ENCODE assay signal across 32 cellular contexts in genomic region chr13:40057228-40057627, GRCh38.
"Had no signal": no experiment of that assay in that cellular context is flagged by ENCODE, and none has a peak within 500 bp of the region (broad histone marks: within the 10 kb centered on the region; RNA-seq: fewer than 3 reads in every experiment).

No MANE protein-coding gene starts in this region.

- H3K4me2 ChIP-seq: hepatocyte had no signal

- H2AFZ ChIP-seq: hepatocyte had no signal

- H3K36me3 ChIP-seq: cardiac muscle cell, colonic mucosa, esophagus muscularis mucosa, gastroesophageal sphincter, heart right ventricle, WERI-Rb-1 had no signal

- H3K4me3 ChIP-seq: body of pancreas, cardiac muscle cell, colonic mucosa, esophagus muscularis mucosa, gastroesophageal sphincter, heart right ventricle, hepatocyte had no signal

- H3K27me3 ChIP-seq: body of pancreas, cardiac muscle cell, colonic mucosa, esophagus muscularis mucosa, gastroesophageal sphincter, heart right ventricle, hepatocyte had no signal

- H3K4me1 Mint-ChIP-seq: endodermal cell had no signal

- H3K9me3 Mint-ChIP-seq: activated B cell treated with CpG ODN at 0.5 μM for 24 hours; T-helper 1 cell treated with Interleukin-12 subunit alpha and Interleukin-12 subunit beta and Interleukin-4 antibody, amounts not matched to agents 30 μg/mL and 1 μg/mL, for 36 hours had no signal

- H3K4me1 ChIP-seq: colonic mucosa had no signal

- H3K27ac Mint-ChIP-seq: activated B cell treated with CpG ODN at 0.5 μM for 24 hours; activated CD8-positive, alpha-beta T cell treated with anti-CD3 and anti-CD28 coated beads for 36 hours; activated naive CD8-positive, alpha-beta T cell; activated T-helper 17 cell treated with anti-CD3 and anti-CD28 coated beads, Interleukin-2, amount 50 U/mL, for 72 hours; endodermal cell; T-cell; T-helper 1 cell treated with Interleukin-12 subunit alpha and Interleukin-12 subunit beta and Interleukin-4 antibody, amounts not matched to agents 30 μg/mL and 1 μg/mL, for 36 hours had no signal

- H3K36me3 Mint-ChIP-seq: activated naive CD8-positive, alpha-beta T cell; T-cell had no signal

- H3K79me2 ChIP-seq: hepatocyte had no signal

- H3K27ac ChIP-seq: cardiac muscle cell, colonic mucosa, esophagus muscularis mucosa, gastroesophageal sphincter, heart right ventricle, hepatocyte, WERI-Rb-1 had no signal

- H3K4me3 Mint-ChIP-seq: activated B cell treated with CpG ODN at 0.5 μM for 24 hours; activated CD8-positive, alpha-beta T cell treated with anti-CD3 and anti-CD28 coated beads for 36 hours; activated naive CD8-positive, alpha-beta T cell; activated T-cell treated with anti-CD3 and anti-CD28 coated beads, Interleukin-2, amount 50 U/mL, for 4 hours; activated T-helper 17 cell treated with anti-CD3 and anti-CD28 coated beads, Interleukin-2, amount 50 U/mL, for 72 hours; endodermal cell; T-cell; T-helper 1 cell treated with Interleukin-12 subunit alpha and Interleukin-12 subunit beta and Interleukin-4 antibody, amounts not matched to agents 30 μg/mL and 1 μg/mL, for 36 hours had no signal

- H3K9me3 ChIP-seq: body of pancreas, colonic mucosa, esophagus muscularis mucosa, gastroesophageal sphincter had no signal

- H3K27me3 Mint-ChIP-seq: activated B cell treated with CpG ODN at 0.5 μM for 24 hours; activated CD8-positive, alpha-beta T cell treated with anti-CD3 and anti-CD28 coated beads for 36 hours; activated naive CD8-positive, alpha-beta T cell; activated T-helper 17 cell treated with anti-CD3 and anti-CD28 coated beads, Interleukin-2, amount 50 U/mL, for 72 hours; T-cell had no signal

- ATAC-seq: activated CD4-positive, CD25-positive, alpha-beta regulatory T cell treated with anti-CD3 and anti-CD28 coated beads, Interleukin-2, amount 50 U/mL, for 24 hours; activated CD8-positive, alpha-beta T cell treated with anti-CD3 and anti-CD28 coated beads for 36 hours; activated T-cell treated with anti-CD3 and anti-CD28 coated beads, Interleukin-2, amount 50 U/mL, for 4 hours; activated T-helper 17 cell treated with anti-CD3 and anti-CD28 coated beads, Interleukin-2, amount 50 U/mL, for 72 hours; body of pancreas; gastroesophageal sphincter; heart right ventricle; T-cell had no signal

- DNase-seq: activated B cell treated with CpG ODN at 0.5 μM for 24 hours; activated CD4-positive, alpha-beta T cell treated with anti-CD3 and anti-CD28 coated beads for 48 hours; activated CD4-positive, alpha-beta T cell treated with anti-CD3 and anti-CD28 coated beads, Interleukin-2, amount 50 U/mL, for 4 hours; activated CD8-positive, alpha-beta memory T cell treated with anti-CD3 and anti-CD28 coated beads for 24 hours; activated CD8-positive, alpha-beta T cell treated with anti-CD3 and anti-CD28 coated beads for 36 hours; activated effector memory CD4-positive, alpha-beta T cell treated with Interleukin-2 at 50 U/mL for 16 hours; activated gamma-delta T cell treated with Interleukin-2 at 50 U/mL for 16 hours; activated naive CD4-positive, alpha-beta T cell treated with anti-CD3 and anti-CD28 coated beads, Interleukin-2, amount 50 U/mL, for 16 hours; activated naive CD4-positive, alpha-beta T cell treated with Interleukin-2 at 50 U/mL for 16 hours; activated T-cell treated with anti-CD3 and anti-CD28 coated beads, Interleukin-2, amount 50 U/mL, for 4 hours; amniotic stem cell; anterior cingulate cortex; body of pancreas; central memory CD4-positive, alpha-beta T cell; cerebellar nuclear complex; colonic mucosa; effector memory CD4-positive, alpha-beta T cell; endodermal cell; erythroblast; foreskin melanocyte; heart right ventricle; T-cell; T-helper 9 cell; WERI-Rb-1 had no signal
